8 cellular contexts compared by ENCODE assay signal in the genomic region with DNA sequence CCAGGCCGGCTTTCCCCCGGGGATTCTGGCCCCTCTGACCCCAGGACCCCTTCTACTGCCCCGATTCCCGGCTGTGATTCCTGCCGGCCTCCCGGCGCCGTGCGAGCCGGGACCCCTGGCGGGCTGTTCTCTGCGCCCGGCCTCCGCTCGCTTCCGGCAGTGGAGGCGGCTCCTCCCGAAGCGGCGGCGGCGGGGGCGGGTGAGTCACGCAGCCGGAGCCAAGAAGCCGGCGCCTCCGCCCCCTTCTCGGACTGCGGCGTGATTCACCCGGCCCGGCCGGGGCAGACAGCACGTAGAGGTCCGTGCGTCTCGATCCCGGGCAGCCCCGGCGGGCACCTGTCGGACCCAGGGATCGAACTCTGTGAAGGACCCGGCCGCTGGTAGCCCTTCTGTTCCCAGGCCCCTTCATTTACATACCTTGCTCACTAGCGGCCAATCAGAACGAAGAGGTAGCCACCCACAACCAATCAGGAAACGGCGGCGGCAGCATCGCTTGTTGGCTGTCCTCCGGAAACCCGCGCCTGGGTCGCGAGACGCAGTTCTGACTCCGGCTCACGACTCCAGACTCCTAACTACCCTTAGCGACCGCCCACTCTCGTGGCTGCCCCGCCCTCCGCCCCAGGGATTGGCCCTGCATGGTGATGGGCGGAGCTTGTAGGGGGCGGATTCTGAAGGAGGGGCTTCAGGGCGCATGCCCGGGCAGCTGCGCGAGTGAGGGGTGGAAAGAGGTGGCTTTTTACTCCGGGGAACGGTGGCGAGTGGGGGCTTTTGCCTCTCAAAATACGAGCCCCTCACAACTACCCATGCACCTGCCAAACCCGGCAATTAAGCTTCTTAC. TPM values are rescaled to one million over a fixed set of nuclear protein-coding genes. Genes with fewer than 3 reads are reported as not detected.
DNase-seq lines count a peak whose midpoint lies in the region; TF ChIP-seq lines count a peak whose summit lies in the region.

A gene with protein sequence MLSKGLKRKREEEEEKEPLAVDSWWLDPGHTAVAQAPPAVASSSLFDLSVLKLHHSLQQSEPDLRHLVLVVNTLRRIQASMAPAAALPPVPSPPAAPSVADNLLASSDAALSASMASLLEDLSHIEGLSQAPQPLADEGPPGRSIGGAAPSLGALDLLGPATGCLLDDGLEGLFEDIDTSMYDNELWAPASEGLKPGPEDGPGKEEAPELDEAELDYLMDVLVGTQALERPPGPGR (minus strand): TSS at position 543 of the 838 bp plus-strand sequence. CDS start 2,446 bp downstream, outside the sequence.

- H3K9me3 Mint-ChIP-seq in activated naive CD4-positive, alpha-beta T cell treated with anti-CD3 and anti-CD28 coated beads for 36 hours, result no peaks in the 10 kb centered on the region

- intact Hi-C loops in activated naive CD4-positive, alpha-beta T cell treated with anti-CD3 and anti-CD28 coated beads for 36 hours (cut with micrococcal nuclease), result loop anchor here (1.0 to 5.0 kb wide), 9 partner anchors 8 to 1023 kb away; partner anchors contain the start of genes AKT2, BLVRB, C19orf47 and COQ8B

- peaks cover 12% of the 10 kb centered on the region for H3K36me3 Mint-ChIP-seq in activated naive CD4-positive, alpha-beta T cell treated with anti-CD3 and anti-CD28 coated beads for 36 hours (ENCODE audit: low read depth)

- peaks cover 10% of the 10 kb centered on the region for H3K36me3 ChIP-seq in neutrophil

- DNase-seq in GM04504 (ENCODE audit: low read depth) (peak; percentile 98), HEK293T (ENCODE audit: extremely low spot score) (peak; percentile 97), MV-4-11 (lab: John Stamatoyannopoulos, UW) (peak; percentile 100), SK-MEL-5 (ENCODE audit: low read depth, low spot score) (peak; percentile 99), foreskin melanocyte (peak; percentile 99), superior temporal gyrus (ENCODE audit: extremely low spot score) (peak; percentile 100)
- DNase-seq in activated naive CD4-positive, alpha-beta T cell treated with anti-CD3 and anti-CD28 coated beads for 36 hours, result peak; percentile 100

- POLR2A ChIA-PET in HEK293T (lab: Yijun Ruan, JAX), result interaction anchor here (0.6 to 2.6 kb wide), 17 partner anchors 7 to 319 kb away, joined by 3 to 51 read pairs (median 5); partner anchors contain the start of genes AKT2, BLVRB, C19orf47 and PLD3

- H3K4me3 Mint-ChIP-seq in activated naive CD4-positive, alpha-beta T cell treated with anti-CD3 and anti-CD28 coated beads for 36 hours, result peak within 1 kb of the TSS; percentile 89

- peak; percentile 87 for TF ChIP-seq CTCF in neutrophil (IDR thresholded peaks at IDR 0.05)

- no peaks in the 10 kb centered on the region for H3K27me3 ChIP-seq in neutrophil

- peak within 1 kb of the TSS; percentile 97 for H3K27ac ChIP-seq in neutrophil

- CTCF ChIA-PET in HEK293T (lab: Yijun Ruan, JAX), result interaction anchor here (0.6 to 1.2 kb wide), 4 partner anchors 10 to 209 kb away, joined by 3 to 5 read pairs (median 4); no protein-coding TSS in a partner anchor
- CTCF ChIA-PET in activated naive CD4-positive, alpha-beta T cell treated with anti-CD3 and anti-CD28 coated beads for 36 hours (lab: Charles Lee), result interaction anchor here (1.0 to 1.7 kb wide), 5 partner anchors 13 to 96 kb away, joined by 3 to 7 read pairs (median 5); no protein-coding TSS in a partner anchor

- H3K9me3 ChIP-seq in neutrophil, result no peaks in the 10 kb centered on the region

- peaks cover 23 to 28% of the 10 kb centered on the region in 2 experiments for H3K4me1 ChIP-seq in neutrophil (ENCODE audit: control insufficient read depth in 1 of 2, insufficient read depth in 1 of 2, low read depth in 1 of 2, low read length in 1 of 2)

- peak within 1 kb of the TSS; percentile 97 for H3K27ac Mint-ChIP-seq in activated naive CD4-positive, alpha-beta T cell treated with anti-CD3 and anti-CD28 coated beads for 36 hours

- no peaks in the 10 kb centered on the region for H3K27me3 Mint-ChIP-seq in activated naive CD4-positive, alpha-beta T cell treated with anti-CD3 and anti-CD28 coated beads for 36 hours (ENCODE audit: low read depth)

- H3K4me1 Mint-ChIP-seq in activated naive CD4-positive, alpha-beta T cell treated with anti-CD3 and anti-CD28 coated beads for 36 hours (ENCODE audit: low read depth), result peaks cover 21% of the 10 kb centered on the region

- in situ Hi-C loops in SK-MEL-5 (cut with HindIII; ENCODE audit: low pct_unique_long_range_greater_than_20kb, low sequenced_read_pairs), result no loop called here

- H3K4me3 ChIP-seq in neutrophil (ENCODE audit: low read depth in 1 of 2, low read length in 1 of 2), result peak within 1 kb of the TSS; percentile 85 to 92

TF ChIP-seq in HEK293T, 16 proteins besides CTCF, POLR2A, EP300 and RAD21:
- peak; percentile 62 for TF ChIP-seq ELF4 (IDR thresholded peaks at IDR 0.05)
- no peak for TF ChIP-seq TARDBP (IDR thresholded peaks at IDR 0.05)
- TF ChIP-seq CTBP1 (IDR thresholded peaks at IDR 0.05; ENCODE audit: borderline replicate concordance), result no peak
- TF ChIP-seq PKNOX1 (IDR thresholded peaks at IDR 0.05), result peak; percentile 64; the same call in 1 of the 2 replicates
- no peak for TF ChIP-seq FOXK2 (IDR thresholded peaks at IDR 0.05)

RNA-seq across cellular contexts. Expression of the gene that starts here (rescaled TPM):
- total RNA-seq in SK-MEL-5 (2014; rRNA removed; shearing (Covaris generic)), result 6.6 and 8.9 TPM in 2 replicates
- polyA plus RNA-seq in SK-MEL-5 (2015; cell fraction: cytosol; rRNA removed), result 5.7 and 11.8 TPM in 2 replicates
- polyA plus RNA-seq in SK-MEL-5 (2015; cell fraction: nucleus; rRNA removed), result 2.2 and 3.2 TPM in 2 replicates
- total RNA-seq in activated naive CD4-positive, alpha-beta T cell treated with anti-CD3 and anti-CD28 coated beads for 36 hours, result 1 to 10 TPM; 8.8 to 9.2 TPM

Comparison
In these comparisons a context has a peak if more than half of its experiments do, and no peak if none do; other contexts are left out.
1. Peak in every context shown above with its lines: DNase-seq, H3K4me3 ChIP-seq and H3K27ac ChIP-seq.